In genomic region chr6:24718449-24719124, GRCh38 we compare ENCODE assay signal across 8 cellular contexts. TPM values are rescaled to one million over a fixed set of nuclear protein-coding genes. Genes with fewer than 3 reads are reported as not detected.
DNase-seq lines count a peak whose midpoint lies in the region; ATAC-seq and TF ChIP-seq lines count a peak whose summit lies in the region.

No MANE protein-coding gene starts in this region.

- no TSS peak for BruUV-seq in Panc1 (replicated peaks; lab: Mats Ljungman, UMichigan)

- no peak overlapping the region for H4K8ac ChIP-seq in trophoblast cell (ENCODE audit: low read depth, low read length)

- ATAC-seq in Panc1: no peak

- peak overlapping the region; percentile 65 for H3K4me2 ChIP-seq in trophoblast cell (ENCODE audit: low read length)

- H4K12ac ChIP-seq in trophoblast cell (ENCODE audit: low read depth, low read length): no peak overlapping the region

- no peak overlapping the region for H2BK12ac ChIP-seq in trophoblast cell (ENCODE audit: low read length)

- TF ChIP-seq CTCF in GM06990 (IDR thresholded peaks at IDR 0.05; ENCODE audit: insufficient read depth, low read length, poor library complexity, severe bottlenecking) (no peak), Panc1 (IDR thresholded peaks at IDR 0.05) (no peak), epithelial cell of esophagus (IDR thresholded peaks at IDR 0.05; ENCODE audit: insufficient read depth, low read depth, low read length, missing control alignments) (no peak), GM13976 (IDR thresholded peaks at IDR 0.05; ENCODE audit: borderline replicate concordance, control extremely low read depth, extremely low read depth, insufficient read depth, missing control alignments) (no peak)

- H3K36me3 ChIP-seq in GM06990 (ENCODE audit: control insufficient read depth, insufficient read depth, low read length): peaks cover 6% of the 10 kb centered on the region
- peaks cover 42% of the 10 kb centered on the region for H3K36me3 ChIP-seq in Panc1 (ENCODE audit: control insufficient read depth, insufficient read depth, low read length)
- peaks cover 10 to 11% of the 10 kb centered on the region in 2 experiments for H3K36me3 ChIP-seq in trophoblast cell (ENCODE audit: control insufficient read depth in 1 of 2, insufficient read depth in 2 of 2, low read length in 2 of 2)

- H4K91ac ChIP-seq in trophoblast cell (ENCODE audit: low read depth, low read length): no peak overlapping the region

- H3K14ac ChIP-seq in trophoblast cell (ENCODE audit: low read length): no peak overlapping the region

- no peak overlapping the region for H2BK5ac ChIP-seq in trophoblast cell (ENCODE audit: low read depth, low read length, poor library complexity)

- peaks cover 19% of the 10 kb centered on the region for H3K79me2 ChIP-seq in trophoblast cell (ENCODE audit: control insufficient read depth, insufficient read depth, low read length, poor library complexity)

- H3K9me3 ChIP-seq in Panc1 (ENCODE audit: control insufficient read depth, insufficient read depth, low read depth, low read length): no peaks in the 10 kb centered on the region
- H3K9me3 ChIP-seq in trophoblast cell (ENCODE audit: insufficient read depth, low read depth, low read length): no peaks in the 10 kb centered on the region

- intact Hi-C loops in Panc1 (cut with micrococcal nuclease; ENCODE audit: unreplicated experiment): no loop called here

- no peak for DNase-seq in GM06990 (ENCODE audit: extremely low read depth, insufficient read length)
- DNase-seq in Panc1 (ENCODE audit: low read depth, low spot score): no peak
- no peak for DNase-seq in epithelial cell of esophagus (ENCODE audit: low read depth)
- no peak for DNase-seq in trophoblast cell
- no peak for DNase-seq in HCEC 1CT
- no peak for DNase-seq in GM13976 (ENCODE audit: low spot score)
- DNase-seq in DMS53 treated with DMSO at 0.1 percent for 48 hours (lab: John Stamatoyannopoulos, UW; ENCODE audit: unreplicated experiment): no peak
- DNase-seq in retina: no peak

- H3K4ac ChIP-seq in trophoblast cell (ENCODE audit: low read depth, low read length): peak overlapping the region; percentile 80

- peak overlapping the region; percentile 76 for H3K4me3 ChIP-seq in GM06990 (replicated peaks; ENCODE audit: low read depth, low read length)
- H3K4me3 ChIP-seq in Panc1 (ENCODE audit: low read depth in 2 of 2, low read length in 2 of 2): peak overlapping the region; percentile 88 to 93
- peak overlapping the region; percentile 99 for H3K4me3 ChIP-seq in epithelial cell of esophagus (ENCODE audit: low read length)
- H3K4me3 ChIP-seq in trophoblast cell (ENCODE audit: low read depth, low read length): no peak overlapping the region

- CTCF ChIA-PET in Panc1 (lab: Charles Lee): no interaction called here

- H3K27me3 ChIP-seq in GM06990 (replicated peaks; ENCODE audit: control insufficient read depth, insufficient read depth, low read length): no peaks in the 10 kb centered on the region
- H3K27me3 ChIP-seq in Panc1 (ENCODE audit: control insufficient read depth, insufficient read depth, low read length): no peaks in the 10 kb centered on the region
- no peaks in the 10 kb centered on the region for H3K27me3 ChIP-seq in trophoblast cell (ENCODE audit: insufficient read depth, low read length)

- H3K27ac ChIP-seq in Panc1 (ENCODE audit: low read length): peak overlapping the region; percentile 98
- H3K27ac ChIP-seq in trophoblast cell (ENCODE audit: low read depth, low read length): no peak overlapping the region

- H2BK120ac ChIP-seq in trophoblast cell (ENCODE audit: insufficient read depth, low read length, poor library complexity): no peak overlapping the region

- H3K18ac ChIP-seq in trophoblast cell (ENCODE audit: low read length): no peak overlapping the region

- no peak overlapping the region for H2AFZ ChIP-seq in trophoblast cell (ENCODE audit: insufficient read depth, low read length, poor library complexity)

- H3K23ac ChIP-seq in trophoblast cell (ENCODE audit: low read length): no peak overlapping the region

- peaks cover 16% of the 10 kb centered on the region for H3K4me1 ChIP-seq in Panc1 (ENCODE audit: control insufficient read depth, insufficient read depth, low read length)
- no peaks in the 10 kb centered on the region for H3K4me1 ChIP-seq in trophoblast cell (ENCODE audit: control insufficient read depth in 1 of 2, insufficient read depth in 2 of 2, low read length in 2 of 2)

- no peak overlapping the region for H3K9ac ChIP-seq in trophoblast cell (ENCODE audit: low read length)

- in situ Hi-C loops in Panc1 (cut with HindIII; ENCODE audit: low pct_unique_long_range_greater_than_20kb, low sequenced_read_pairs): no loop called here
- in situ Hi-C loops in GM13976 (cut with MboI; ENCODE audit: low sequenced_read_pairs, unreplicated experiment): no loop called here

- no CpG with 5 or more reads among the region's 8 CpGs for WGBS in trophoblast cell (ENCODE audit: extremely low coverage, insufficient coverage, insufficient read length)

- H2AK5ac ChIP-seq in trophoblast cell (ENCODE audit: low read length): no peak overlapping the region

- POLR2A ChIA-PET in Panc1 (lab: Charles Lee): no interaction called here

- H3K79me1 ChIP-seq in trophoblast cell (ENCODE audit: low read length): peaks cover 11% of the 10 kb centered on the region

RNA-seq across cellular contexts. Expression of gene C6orf62, which starts 0.4 kb away (rescaled TPM):
- 153 TPM for total RNA-seq in Panc1 (2021; ENCODE audit: unreplicated experiment)
- polyA plus RNA-seq in Panc1 (2012; ENCODE audit: insufficient read length): 53.5 TPM
- 91.4 and 91.7 TPM in 2 replicates for polyA plus RNA-seq in trophoblast cell (2013)

RNA-seq across cellular contexts. Expression of gene ACOT13, which starts 51.7 kb away (rescaled TPM):
- total RNA-seq in Panc1 (2021; ENCODE audit: unreplicated experiment): 31.6 TPM
- 22.4 TPM for polyA plus RNA-seq in Panc1 (2012; ENCODE audit: insufficient read length)
- polyA plus RNA-seq in trophoblast cell (2013): 40.1 and 41.9 TPM in 2 replicates

RNA-seq across cellular contexts. Expression of gene TDP2, which starts 51.9 kb away (rescaled TPM):
- 33.6 TPM for total RNA-seq in Panc1 (2021; ENCODE audit: unreplicated experiment)
- polyA plus RNA-seq in Panc1 (2012; ENCODE audit: insufficient read length): 42.7 TPM
- 24.1 and 25.0 TPM in 2 replicates for polyA plus RNA-seq in trophoblast cell (2013)

RNA-seq across cellular contexts. Expression of gene GMNN, which starts 56.1 kb away (rescaled TPM):
- total RNA-seq in Panc1 (2021; ENCODE audit: unreplicated experiment): 53.1 TPM
- 24.1 TPM for polyA plus RNA-seq in Panc1 (2012; ENCODE audit: insufficient read length)
- polyA plus RNA-seq in trophoblast cell (2013): 54.8 and 55.8 TPM in 2 replicates
